21 cellular contexts compared by ENCODE assay signal in genomic region chr2:218482651-218483050, GRCh38.
DNase-seq lines count a peak whose midpoint lies in the region; ATAC-seq, FAIRE-seq and TF ChIP-seq lines count a peak whose summit lies in the region.
"Had no signal": no experiment of that assay in that cellular context is flagged by ENCODE, and none has a peak within 500 bp of the region (broad histone marks: within the 10 kb centered on the region; RNA-seq: fewer than 3 reads in every experiment).

No MANE protein-coding gene starts in this region.

- peak overlapping the region; percentile 33 to 37 for H3K27ac Mint-ChIP-seq in T-cell
- H3K27ac Mint-ChIP-seq: activated naive CD4-positive, alpha-beta T cell treated with anti-CD3 and anti-CD28 coated beads, Interleukin-2, amount 50 U/mL, for 72 hours; activated T-helper 1 cell treated with anti-CD3 and anti-CD28 coated beads, Interleukin-12 subunit alpha, Interleukin-12 subunit beta, Interleukin-2, Interleukin-4 antibody, amounts not matched to agents 30 ng/mL and 10 ng/mL and 1 ng/mL, durations not matched to agents 14 hours and 24 hours and 36 hours had no signal

- no peak overlapping the region for H3K4me3 Mint-ChIP-seq in T-cell
- H3K4me3 Mint-ChIP-seq: activated T-helper 1 cell treated with anti-CD3 and anti-CD28 coated beads, Interleukin-12 subunit alpha, Interleukin-12 subunit beta, Interleukin-2, Interleukin-4 antibody, amounts not matched to agents 30 ng/mL and 10 ng/mL and 1 ng/mL, durations not matched to agents 14 hours and 24 hours and 36 hours; CD8-positive, alpha-beta memory T cell had no signal

- no peak overlapping the region for H3K27ac ChIP-seq in right cardiac atrium (ENCODE audit: low read length)
- H3K27ac ChIP-seq: cardiac muscle cell, neutrophil, PC-9, SJSA1 had no signal

- CTCF ChIA-PET in T-cell (lab: Charles Lee): interaction anchor here in 1 of 2 donors (0.7 kb wide), 1 partner anchor 50 kb away, joined by 6 read pairs; no protein-coding TSS in a partner anchor

- intact Hi-C loops in right cardiac atrium (cut with DNase I): no loop called here

- H3K36me3 Mint-ChIP-seq in T-cell: peaks cover 55% of the 10 kb centered on the region

- no peak for ATAC-seq in T-cell (replicated peaks in 1 of 4)
- ATAC-seq in right cardiac atrium: no peak
- ATAC-seq: activated naive CD4-positive, alpha-beta T cell treated with anti-CD3 and anti-CD28 coated beads, Interleukin-2, amount 50 U/mL, for 72 hours; left lobe of liver had no signal

- no peaks in the 10 kb centered on the region for H3K9me3 ChIP-seq in right cardiac atrium (ENCODE audit: control insufficient read depth, low read length)
- H3K9me3 ChIP-seq: neutrophil, SJSA1 had no signal

- H3K9me3 Mint-ChIP-seq in T-cell: no peaks in the 10 kb centered on the region
- H3K9me3 Mint-ChIP-seq: activated naive CD4-positive, alpha-beta T cell treated with anti-CD3 and anti-CD28 coated beads, Interleukin-2, amount 50 U/mL, for 72 hours; activated T-helper 1 cell treated with anti-CD3 and anti-CD28 coated beads, Interleukin-12 subunit alpha, Interleukin-12 subunit beta, Interleukin-2, Interleukin-4 antibody, amounts not matched to agents 30 ng/mL and 10 ng/mL and 1 ng/mL, durations not matched to agents 14 hours and 24 hours and 36 hours; CD8-positive, alpha-beta memory T cell had no signal

- peak; percentile 15 for FAIRE-seq in frontal cortex (lab: Jason Lieb, UNC)

- POLR2A ChIA-PET in T-cell (lab: Charles Lee): interaction anchor here in 1 of 2 donors (0.7 kb wide), 1 partner anchor 208 kb away, joined by 8 read pairs; no protein-coding TSS in a partner anchor

- H3K27me3 Mint-ChIP-seq in T-cell: no peaks in the 10 kb centered on the region
- H3K27me3 Mint-ChIP-seq: CD8-positive, alpha-beta memory T cell had no signal

- H3K4me1 ChIP-seq in right cardiac atrium (ENCODE audit: control insufficient read depth, insufficient read depth, low read length): no peaks in the 10 kb centered on the region
- H3K4me1 ChIP-seq: SJSA1 had no signal

- 76% methylated on average over 1 of the region's 1 CpG for WGBS in right cardiac atrium

- no peak overlapping the region for H3K4me3 ChIP-seq in AG10803 (ENCODE audit: low read length)
- H3K4me3 ChIP-seq in right cardiac atrium (ENCODE audit: low read length): no peak overlapping the region
- H3K4me3 ChIP-seq: cardiac muscle cell, PC-9, SJSA1 had no signal

- in situ Hi-C loops in GM13977 (cut with MboI; ENCODE audit: low pct_unique_long_range_greater_than_20kb, low sequenced_read_pairs, unreplicated experiment): no loop called here

- H3K27me3 ChIP-seq in right cardiac atrium (ENCODE audit: control insufficient read depth, insufficient read depth): no peaks in the 10 kb centered on the region
- H3K27me3 ChIP-seq: cardiac muscle cell, neutrophil, SJSA1 had no signal

- DNase-seq in AG10803 (ENCODE audit: low read depth) (peak; percentile 26), GM13977 (ENCODE audit: low spot score) (peak; percentile 22), T-cell (no peak), frontal cortex (ENCODE audit: low spot score in 2 of 2) (no peak), right cardiac atrium (no peak), DMS153 (lab: John Stamatoyannopoulos, UW) (no peak), NCI-H2227 (lab: John Stamatoyannopoulos, UW; ENCODE audit: unreplicated experiment) (no peak), NCI-H1436 treated with DMSO at 0.1 percent for 48 hours (lab: John Stamatoyannopoulos, UW) (no peak)
- DNase-seq: activated CD4-positive, CD25-positive, alpha-beta regulatory T cell; activated CD8-positive, alpha-beta memory T cell treated with anti-CD3 and anti-CD28 coated beads for 24 hours; CD8-positive, alpha-beta memory T cell; NCI-H1105 treated with DMSO at 0.1 percent for 48 hours; NCI-H69; PC-9; substantia nigra had no signal

- H3K4me1 Mint-ChIP-seq in T-cell: peaks cover 13 to 16% (median 16%) of the 10 kb centered on the region in 3 donors

- TF ChIP-seq CTCF in AG10803 (conservative IDR thresholded peaks at IDR 0.05; ENCODE audit: low read length) (no peak), GM13977 (IDR thresholded peaks at IDR 0.05; ENCODE audit: extremely low read depth, insufficient read depth, missing control alignments) (no peak)

Comparison
In these comparisons a context has a peak if more than half of its experiments do, and no peak if none do; other contexts are left out.
1. DNase-seq: peak in AG10803 (single experiment) and GM13977 (single experiment); none in T-cell (0 of 34), frontal cortex (0 of 2), right cardiac atrium (0 of 3), DMS153 (single experiment), NCI-H2227 (single experiment) and NCI-H1436 treated with DMSO at 0.1 percent for 48 hours (single experiment).